In the genomic region with DNA sequence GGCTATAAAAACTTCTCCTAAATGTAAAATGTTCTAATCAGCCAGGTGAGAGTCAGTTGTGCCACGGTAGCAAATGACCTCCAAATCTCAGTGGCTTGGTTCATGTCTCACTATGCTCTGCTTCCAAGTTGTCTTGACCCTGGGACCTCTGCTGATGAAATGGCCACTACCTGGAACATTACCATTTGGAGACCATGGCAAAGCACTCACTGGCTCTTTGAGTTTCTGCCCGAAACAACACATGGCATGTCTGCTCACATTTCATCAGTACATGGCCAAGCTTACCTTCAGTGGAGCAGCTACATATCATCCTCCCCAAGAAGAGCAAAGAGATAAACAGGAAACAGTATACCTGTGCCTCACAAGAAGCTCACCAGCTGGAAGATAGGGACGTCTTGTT, we compare ENCODE assay signal across 36 cellular contexts. TPM values are rescaled to one million over a fixed set of nuclear protein-coding genes. Genes with fewer than 3 reads are reported as not detected.
"Had no signal": no experiment of that assay in that cellular context is flagged by ENCODE, and none has a peak within 500 bp of the region (broad histone marks: within the 10 kb centered on the region; RNA-seq: fewer than 3 reads in every experiment).

No MANE protein-coding gene starts in this region.

- H3K27ac ChIP-seq: adrenal gland, body of pancreas, brain microvascular endothelial cell, breast epithelium, VCaP had no signal

- ATAC-seq: activated CD8-positive, alpha-beta T cell treated with anti-CD3 and anti-CD28 coated beads for 36 hours; activated naive CD4-positive, alpha-beta T cell treated with anti-CD3 and anti-CD28 coated beads, Interleukin-2, amount 50 U/mL, for 72 hours; activated T-cell treated with anti-CD3 and anti-CD28 coated beads, Interleukin-2, amount 50 U/mL, for 4 hours; activated T-cell treated with anti-CD3 and anti-CD28 coated beads, Interleukin-2, amount 50 U/mL, for 72 hours; activated T-helper 17 cell treated with anti-CD3 and anti-CD28 coated beads, Interleukin-2, amount 50 U/mL, for 72 hours; body of pancreas had no signal

- H3K9me3 ChIP-seq: adrenal gland, body of pancreas, breast epithelium had no signal

- H3K4me1 ChIP-seq: body of pancreas, breast epithelium had no signal

- H3K27me3 ChIP-seq: adrenal gland, body of pancreas, brain microvascular endothelial cell, breast epithelium had no signal

- H3K4me3 ChIP-seq: adrenal gland, body of pancreas, breast epithelium had no signal

- DNase-seq: activated B cell treated with CpG ODN at 0.5 μM for 24 hours; activated CD4-positive, alpha-beta memory T cell treated with anti-CD3 and anti-CD28 coated beads for 36 hours; activated CD4-positive, alpha-beta T cell treated with anti-CD3 and anti-CD28 coated beads for 4 hours; activated CD4-positive, alpha-beta T cell treated with anti-CD3 and anti-CD28 coated beads, Interleukin-2, amount 10 ng/mL, durations not matched to agents 24 days and 14 days; activated CD4-positive, alpha-beta T cell treated with anti-CD3 and anti-CD28 coated beads, Interleukin-2, amount 50 U/mL, for 1 hour; activated CD4-positive, alpha-beta T cell treated with anti-CD3 and anti-CD28 coated beads, Interleukin-2, amount 50 U/mL, for 4 hours; activated CD4-positive, CD25-positive, alpha-beta regulatory T cell treated with anti-CD3 and anti-CD28 coated beads, Interleukin-2, amount 50 U/mL, for 72 hours; activated CD8-positive, alpha-beta memory T cell treated with anti-CD3 and anti-CD28 coated beads, Interleukin-2, amount 50 U/mL, for 4 hours; activated CD8-positive, alpha-beta T cell treated with anti-CD3 and anti-CD28 coated beads for 36 hours; activated effector memory CD4-positive, alpha-beta T cell treated with anti-CD3 and anti-CD28 coated beads, Interleukin-2, amount 50 U/mL, for 16 hours; activated gamma-delta T cell treated with Interleukin-2 at 50 U/mL for 16 hours; activated naive CD4-positive, alpha-beta T cell; activated naive CD4-positive, alpha-beta T cell treated with anti-CD3 and anti-CD28 coated beads for 36 hours; activated naive CD4-positive, alpha-beta T cell treated with anti-CD3 and anti-CD28 coated beads, Interleukin-2, amount 50 U/mL, for 16 hours; activated naive CD8-positive, alpha-beta T cell treated with anti-CD3 and anti-CD28 coated beads for 36 hours; activated T-cell treated with anti-CD3 and anti-CD28 coated beads for 4 hours; activated T-cell treated with anti-CD3 and anti-CD28 coated beads, Interleukin-2, amount 50 U/mL, for 1 hour; activated T-cell treated with anti-CD3 and anti-CD28 coated beads, Interleukin-2, amount 50 U/mL, for 4 hours; activated T-cell treated with anti-CD3 and anti-CD28 coated beads, Interleukin-2, amount 50 U/mL, for 72 hours; adrenal gland; amniotic stem cell; aorta; body of pancreas; brain microvascular endothelial cell; central memory CD4-positive, alpha-beta T cell; cerebellar nuclear complex; T-helper 1 cell; T-helper 2 cell; T-helper 9 cell had no signal

- H3K36me3 ChIP-seq: adrenal gland, brain microvascular endothelial cell, breast epithelium had no signal

RNA-seq across cellular contexts. Expression of gene PLEKHG7, which starts 40.2 kb away (rescaled TPM):
- total RNA-seq: activated CD4-positive, alpha-beta memory T cell treated with anti-CD3 and anti-CD28 coated beads for 36 hours; activated CD4-positive, alpha-beta T cell treated with anti-CD3 and anti-CD28 coated beads, Interleukin-2, amount 10 ng/mL, durations not matched to agents 24 days and 14 days; activated CD8-positive, alpha-beta memory T cell treated with anti-CD3 and anti-CD28 coated beads for 36 hours; activated CD8-positive, alpha-beta T cell treated with anti-CD3 and anti-CD28 coated beads for 36 hours; activated naive CD4-positive, alpha-beta T cell treated with anti-CD3 and anti-CD28 coated beads for 36 hours; activated naive CD4-positive, alpha-beta T cell treated with anti-CD3 and anti-CD28 coated beads, Interleukin-2, amount 50 U/mL, for 72 hours; activated naive CD8-positive, alpha-beta T cell treated with anti-CD3 and anti-CD28 coated beads for 36 hours; activated T-cell treated with anti-CD3 and anti-CD28 coated beads, Interleukin-2, amount 50 U/mL, for 4 hours; activated T-cell treated with anti-CD3 and anti-CD28 coated beads, Interleukin-2, amount 50 U/mL, for 72 hours; activated T-helper 1 cell treated with anti-CD3 and anti-CD28 coated beads, Interleukin-12 subunit alpha, Interleukin-12 subunit beta, Interleukin-2, Interleukin-4 antibody, amounts not matched to agents 30 ng/mL and 10 ng/mL and 1 ng/mL, durations not matched to agents 14 hours and 24 hours and 36 hours; activated T-helper 17 cell treated with anti-CD3 and anti-CD28 coated beads, Interleukin-2, amount 50 U/mL, for 72 hours; adrenal gland; aorta; cardiac septum had no signal
- polyA plus RNA-seq: adrenal gland, aorta had no signal
